ENCODE assay signal across 23 cellular contexts in the genomic region with DNA sequence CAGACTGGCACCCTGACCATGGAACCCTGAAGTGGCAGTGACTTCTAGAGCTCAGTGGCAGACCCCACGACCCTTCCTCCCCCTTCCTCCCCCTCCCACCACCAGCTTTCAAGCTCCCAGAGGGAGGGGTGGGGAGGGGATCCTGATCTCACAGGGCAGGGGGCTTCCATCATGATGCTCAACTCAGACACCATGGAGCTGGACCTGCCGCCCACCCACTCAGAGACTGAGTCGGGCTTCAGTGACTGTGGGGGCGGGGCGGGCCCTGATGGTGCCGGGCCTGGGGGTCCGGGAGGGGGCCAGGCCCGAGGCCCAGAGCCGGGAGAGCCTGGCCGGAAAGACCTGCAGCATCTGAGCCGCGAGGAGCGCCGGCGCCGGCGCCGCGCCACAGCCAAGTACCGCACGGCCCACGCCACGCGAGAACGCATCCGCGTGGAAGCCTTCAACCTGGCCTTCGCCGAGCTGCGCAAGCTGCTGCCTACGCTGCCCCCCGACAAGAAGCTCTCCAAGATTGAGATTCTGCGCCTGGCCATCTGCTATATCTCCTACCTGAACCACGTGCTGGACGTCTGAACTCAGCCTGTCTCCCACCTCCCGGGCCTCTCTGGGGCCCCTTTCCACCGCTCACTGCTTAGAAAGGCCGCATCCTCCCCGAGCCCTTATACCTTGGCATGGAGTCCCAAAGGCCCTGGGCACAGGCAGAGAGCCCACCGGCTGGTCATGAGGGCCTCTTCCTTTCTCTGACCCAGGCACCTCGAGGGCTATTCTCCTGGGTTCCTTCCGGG. TPM values are rescaled to one million over a fixed set of nuclear protein-coding genes. Genes with fewer than 3 reads are reported as not detected.
"Had no signal": no experiment of that assay in that cellular context is flagged by ENCODE, and none has a peak within 500 bp of the region (broad histone marks: within the 10 kb centered on the region; RNA-seq: fewer than 3 reads in every experiment).

No MANE protein-coding gene starts in this region.

- H3K9me3 ChIP-seq: sigmoid colon, thoracic aorta, upper lobe of left lung had no signal

- DNase-seq: activated CD4-positive, alpha-beta T cell treated with anti-CD3 and anti-CD28 coated beads for 4 hours; activated CD4-positive, alpha-beta T cell treated with anti-CD3 and anti-CD28 coated beads, Interleukin-2, amount 50 U/mL, for 48 hours; activated CD4-positive, CD25-positive, alpha-beta regulatory T cell; activated effector memory CD4-positive, alpha-beta T cell treated with anti-CD3 and anti-CD28 coated beads, Interleukin-2, amount 50 U/mL, for 16 hours; activated naive CD4-positive, alpha-beta T cell treated with anti-CD3 and anti-CD28 coated beads, Interleukin-2, amount 10 ng/mL, durations not matched to agents 7 days and 5 days; amygdala; effector memory CD4-positive, alpha-beta T cell; foreskin keratinocyte; immature natural killer cell; kidney glomerular epithelial cell; nucleus accumbens; posterior cingulate gyrus; sigmoid colon; stimulated activated CD4-positive, alpha-beta T cell treated with anti-CD3 and anti-CD28 coated beads, Interleukin-2, amount 100 ng/mL, for 48 hours; stimulated activated naive CD4-positive, alpha-beta T cell treated with Interleukin-2 at 50 U/mL for 16 hours; T1000 had no signal

- ATAC-seq: foreskin keratinocyte had no signal

- H3K27ac Mint-ChIP-seq: activated naive CD4-positive, alpha-beta T cell treated with anti-CD3 and anti-CD28 coated beads, Interleukin-2, amount 10 ng/mL, durations not matched to agents 7 days and 5 days; immature natural killer cell; nephron; T-helper 1 cell treated with Interleukin-12 subunit alpha and Interleukin-12 subunit beta and Interleukin-4 antibody, amounts not matched to agents 30 μg/mL and 1 μg/mL, for 36 hours had no signal

- H3K36me3 Mint-ChIP-seq: activated naive CD4-positive, alpha-beta T cell treated with anti-CD3 and anti-CD28 coated beads, Interleukin-2, amount 10 ng/mL, durations not matched to agents 7 days and 5 days; immature natural killer cell had no signal

- H3K4me3 Mint-ChIP-seq: activated naive CD4-positive, alpha-beta T cell treated with anti-CD3 and anti-CD28 coated beads, Interleukin-2, amount 10 ng/mL, durations not matched to agents 7 days and 5 days; immature natural killer cell; nephron; T-helper 1 cell treated with Interleukin-12 subunit alpha and Interleukin-12 subunit beta and Interleukin-4 antibody, amounts not matched to agents 30 μg/mL and 1 μg/mL, for 36 hours had no signal

- H3K4me3 ChIP-seq: cardiac muscle cell, sigmoid colon, thoracic aorta, upper lobe of left lung had no signal

- H3K27ac ChIP-seq: cardiac muscle cell, foreskin keratinocyte, sigmoid colon, thoracic aorta, upper lobe of left lung had no signal

- H3K36me3 ChIP-seq: cardiac muscle cell, sigmoid colon, thoracic aorta, upper lobe of left lung had no signal

- H3K27me3 ChIP-seq: cardiac muscle cell, upper lobe of left lung had no signal

- H3K9me3 Mint-ChIP-seq: activated naive CD4-positive, alpha-beta T cell treated with anti-CD3 and anti-CD28 coated beads, Interleukin-2, amount 10 ng/mL, durations not matched to agents 7 days and 5 days; immature natural killer cell; nephron; T-helper 1 cell treated with Interleukin-12 subunit alpha and Interleukin-12 subunit beta and Interleukin-4 antibody, amounts not matched to agents 30 μg/mL and 1 μg/mL, for 36 hours had no signal

RNA-seq across cellular contexts. Expression of a gene that starts 3.9 kb away (rescaled TPM):
- total RNA-seq: glomerular endothelial cell, mononuclear cell had no signal
